1 cellular context compared by ENCODE assay signal in the genomic region with DNA sequence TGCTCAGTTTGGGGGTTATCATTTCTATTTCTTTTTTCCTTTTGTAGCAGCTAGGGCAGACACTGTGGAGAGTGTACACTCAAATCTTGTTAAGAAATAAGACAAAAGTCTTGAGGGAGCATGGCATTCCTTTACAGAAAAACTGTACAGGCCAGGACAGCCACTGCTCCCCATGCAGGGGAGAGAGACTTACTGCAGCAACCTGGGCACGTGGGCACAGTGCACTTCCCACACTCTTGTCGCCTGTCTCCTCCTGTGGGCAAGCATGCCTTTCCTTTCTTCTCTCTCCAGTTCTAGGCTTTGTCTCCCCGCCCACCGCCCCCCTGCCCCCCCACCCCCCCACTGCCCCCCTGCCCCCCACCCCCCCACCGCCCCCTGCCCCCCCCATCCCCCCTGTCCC.
TF ChIP-seq lines count a peak whose summit lies in the region.

No MANE protein-coding gene starts in this region.

TF ChIP-seq in GM23338, 12 proteins besides CTCF, POLR2A, EP300 and RAD21 (continued from another document):
- TF ChIP-seq EZH2 (IDR thresholded peaks at IDR 0.05; ENCODE audit: low read depth, unreplicated experiment), result no peak
- TF ChIP-seq, protein P1, sequence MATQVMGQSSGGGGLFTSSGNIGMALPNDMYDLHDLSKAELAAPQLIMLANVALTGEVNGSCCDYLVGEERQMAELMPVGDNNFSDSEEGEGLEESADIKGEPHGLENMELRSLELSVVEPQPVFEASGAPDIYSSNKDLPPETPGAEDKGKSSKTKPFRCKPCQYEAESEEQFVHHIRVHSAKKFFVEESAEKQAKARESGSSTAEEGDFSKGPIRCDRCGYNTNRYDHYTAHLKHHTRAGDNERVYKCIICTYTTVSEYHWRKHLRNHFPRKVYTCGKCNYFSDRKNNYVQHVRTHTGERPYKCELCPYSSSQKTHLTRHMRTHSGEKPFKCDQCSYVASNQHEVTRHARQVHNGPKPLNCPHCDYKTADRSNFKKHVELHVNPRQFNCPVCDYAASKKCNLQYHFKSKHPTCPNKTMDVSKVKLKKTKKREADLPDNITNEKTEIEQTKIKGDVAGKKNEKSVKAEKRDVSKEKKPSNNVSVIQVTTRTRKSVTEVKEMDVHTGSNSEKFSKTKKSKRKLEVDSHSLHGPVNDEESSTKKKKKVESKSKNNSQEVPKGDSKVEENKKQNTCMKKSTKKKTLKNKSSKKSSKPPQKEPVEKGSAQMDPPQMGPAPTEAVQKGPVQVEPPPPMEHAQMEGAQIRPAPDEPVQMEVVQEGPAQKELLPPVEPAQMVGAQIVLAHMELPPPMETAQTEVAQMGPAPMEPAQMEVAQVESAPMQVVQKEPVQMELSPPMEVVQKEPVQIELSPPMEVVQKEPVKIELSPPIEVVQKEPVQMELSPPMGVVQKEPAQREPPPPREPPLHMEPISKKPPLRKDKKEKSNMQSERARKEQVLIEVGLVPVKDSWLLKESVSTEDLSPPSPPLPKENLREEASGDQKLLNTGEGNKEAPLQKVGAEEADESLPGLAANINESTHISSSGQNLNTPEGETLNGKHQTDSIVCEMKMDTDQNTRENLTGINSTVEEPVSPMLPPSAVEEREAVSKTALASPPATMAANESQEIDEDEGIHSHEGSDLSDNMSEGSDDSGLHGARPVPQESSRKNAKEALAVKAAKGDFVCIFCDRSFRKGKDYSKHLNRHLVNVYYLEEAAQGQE (IDR thresholded peaks at IDR 0.05; ENCODE audit: unreplicated experiment), result no peak
- TF ChIP-seq STAT1 (IDR thresholded peaks at IDR 0.05; ENCODE audit: unreplicated experiment), result no peak
- TF ChIP-seq ZNF331 (CRISPR knock-in tag; IDR thresholded peaks at IDR 0.05; ENCODE audit: low read depth), result no peak
